Comparison of ENCODE assay signal across 1 cellular context in the genomic region with DNA sequence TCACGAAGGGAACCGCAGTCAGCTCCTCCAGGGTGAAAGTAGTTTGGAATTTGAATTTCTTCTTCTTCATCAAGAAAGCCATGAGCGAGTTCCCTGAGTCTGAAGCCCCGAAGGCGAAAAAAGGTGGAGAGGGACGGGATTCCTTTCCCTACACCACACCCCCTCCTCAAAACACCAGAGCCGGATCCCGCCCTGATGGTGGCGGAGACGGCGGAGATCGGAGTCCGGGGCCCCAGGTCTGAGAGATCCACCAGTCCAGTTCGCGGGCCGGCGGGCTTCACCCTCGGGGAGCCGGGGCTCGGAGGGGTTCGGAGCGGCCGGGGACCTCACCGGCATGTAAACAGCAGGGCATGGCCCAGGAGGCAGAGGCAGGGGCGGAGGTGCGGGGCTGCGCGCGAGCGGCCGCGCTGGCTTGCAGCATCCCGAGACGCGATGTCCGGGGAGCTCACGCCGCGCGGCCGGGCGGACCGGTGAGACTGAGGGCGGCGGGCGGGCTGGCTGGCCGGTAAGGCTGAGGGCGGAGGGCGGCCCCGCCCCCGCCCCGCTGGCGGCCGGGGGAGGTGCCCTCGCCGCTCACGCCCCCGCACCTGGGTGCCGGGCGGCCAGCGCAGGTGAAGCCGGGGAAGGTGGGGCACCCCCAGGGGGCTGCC.
TF ChIP-seq lines count a peak whose summit lies in the region.

No MANE protein-coding gene starts in this region.

TF ChIP-seq in HepG2, 621 proteins besides CTCF, POLR2A, EP300 and RAD21 (continued from another document and continues in another):
- TF ChIP-seq, protein P1, sequence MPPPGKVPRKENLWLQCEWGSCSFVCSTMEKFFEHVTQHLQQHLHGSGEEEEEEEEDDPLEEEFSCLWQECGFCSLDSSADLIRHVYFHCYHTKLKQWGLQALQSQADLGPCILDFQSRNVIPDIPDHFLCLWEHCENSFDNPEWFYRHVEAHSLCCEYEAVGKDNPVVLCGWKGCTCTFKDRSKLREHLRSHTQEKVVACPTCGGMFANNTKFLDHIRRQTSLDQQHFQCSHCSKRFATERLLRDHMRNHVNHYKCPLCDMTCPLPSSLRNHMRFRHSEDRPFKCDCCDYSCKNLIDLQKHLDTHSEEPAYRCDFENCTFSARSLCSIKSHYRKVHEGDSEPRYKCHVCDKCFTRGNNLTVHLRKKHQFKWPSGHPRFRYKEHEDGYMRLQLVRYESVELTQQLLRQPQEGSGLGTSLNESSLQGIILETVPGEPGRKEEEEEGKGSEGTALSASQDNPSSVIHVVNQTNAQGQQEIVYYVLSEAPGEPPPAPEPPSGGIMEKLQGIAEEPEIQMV (CRISPR knock-in tag; IDR thresholded peaks at IDR 0.05; ENCODE audit: low read depth): no peak
- TF ChIP-seq ZNF660 (CRISPR knock-in tag; IDR thresholded peaks at IDR 0.05; ENCODE audit: borderline replicate concordance, low read depth): no peak
- no peak for TF ChIP-seq HDAC1 (CRISPR knock-in tag; IDR thresholded peaks at IDR 0.05)
- no peak for TF ChIP-seq GFI1 (CRISPR knock-in tag; IDR thresholded peaks at IDR 0.05; ENCODE audit: borderline replicate concordance)
- TF ChIP-seq CBX5 (CRISPR knock-in tag; IDR thresholded peaks at IDR 0.05; ENCODE audit: borderline replicate concordance): no peak
- TF ChIP-seq ZNF530 (CRISPR knock-in tag; IDR thresholded peaks at IDR 0.05; ENCODE audit: low read depth): no peak
- TF ChIP-seq ZNF564 (CRISPR knock-in tag; IDR thresholded peaks at IDR 0.05): no peak; the same call in 1 of the 2 replicates
- no peak for TF ChIP-seq YY1 (IDR thresholded peaks at IDR 0.05; ENCODE audit: insufficient read depth, insufficient replicate concordance, low read depth, low read length)
- TF ChIP-seq, protein P2, sequence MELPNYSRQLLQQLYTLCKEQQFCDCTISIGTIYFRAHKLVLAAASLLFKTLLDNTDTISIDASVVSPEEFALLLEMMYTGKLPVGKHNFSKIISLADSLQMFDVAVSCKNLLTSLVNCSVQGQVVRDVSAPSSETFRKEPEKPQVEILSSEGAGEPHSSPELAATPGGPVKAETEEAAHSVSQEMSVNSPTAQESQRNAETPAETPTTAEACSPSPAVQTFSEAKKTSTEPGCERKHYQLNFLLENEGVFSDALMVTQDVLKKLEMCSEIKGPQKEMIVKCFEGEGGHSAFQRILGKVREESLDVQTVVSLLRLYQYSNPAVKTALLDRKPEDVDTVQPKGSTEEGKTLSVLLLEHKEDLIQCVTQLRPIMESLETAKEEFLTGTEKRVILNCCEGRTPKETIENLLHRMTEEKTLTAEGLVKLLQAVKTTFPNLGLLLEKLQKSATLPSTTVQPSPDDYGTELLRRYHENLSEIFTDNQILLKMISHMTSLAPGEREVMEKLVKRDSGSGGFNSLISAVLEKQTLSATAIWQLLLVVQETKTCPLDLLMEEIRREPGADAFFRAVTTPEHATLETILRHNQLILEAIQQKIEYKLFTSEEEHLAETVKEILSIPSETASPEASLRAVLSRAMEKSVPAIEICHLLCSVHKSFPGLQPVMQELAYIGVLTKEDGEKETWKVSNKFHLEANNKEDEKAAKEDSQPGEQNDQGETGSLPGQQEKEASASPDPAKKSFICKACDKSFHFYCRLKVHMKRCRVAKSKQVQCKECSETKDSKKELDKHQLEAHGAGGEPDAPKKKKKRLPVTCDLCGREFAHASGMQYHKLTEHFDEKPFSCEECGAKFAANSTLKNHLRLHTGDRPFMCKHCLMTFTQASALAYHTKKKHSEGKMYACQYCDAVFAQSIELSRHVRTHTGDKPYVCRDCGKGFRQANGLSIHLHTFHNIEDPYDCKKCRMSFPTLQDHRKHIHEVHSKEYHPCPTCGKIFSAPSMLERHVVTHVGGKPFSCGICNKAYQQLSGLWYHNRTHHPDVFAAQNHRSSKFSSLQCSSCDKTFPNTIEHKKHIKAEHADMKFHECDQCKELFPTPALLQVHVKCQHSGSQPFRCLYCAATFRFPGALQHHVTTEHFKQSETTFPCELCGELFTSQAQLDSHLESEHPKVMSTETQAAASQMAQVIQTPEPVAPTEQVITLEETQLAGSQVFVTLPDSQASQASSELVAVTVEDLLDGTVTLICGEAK (IDR thresholded peaks at IDR 0.05): no peak
- TF ChIP-seq, protein P2 (CRISPR knock-in tag; IDR thresholded peaks at IDR 0.05): no peak
- TF ChIP-seq BATF2 (CRISPR knock-in tag; IDR thresholded peaks at IDR 0.05): no peak
- TF ChIP-seq ZKSCAN1 (IDR thresholded peaks at IDR 0.05; ENCODE audit: low read length): no peak
- no peak for TF ChIP-seq ZNF224 (CRISPR knock-in tag; IDR thresholded peaks at IDR 0.05)
- TF ChIP-seq, protein P3, sequence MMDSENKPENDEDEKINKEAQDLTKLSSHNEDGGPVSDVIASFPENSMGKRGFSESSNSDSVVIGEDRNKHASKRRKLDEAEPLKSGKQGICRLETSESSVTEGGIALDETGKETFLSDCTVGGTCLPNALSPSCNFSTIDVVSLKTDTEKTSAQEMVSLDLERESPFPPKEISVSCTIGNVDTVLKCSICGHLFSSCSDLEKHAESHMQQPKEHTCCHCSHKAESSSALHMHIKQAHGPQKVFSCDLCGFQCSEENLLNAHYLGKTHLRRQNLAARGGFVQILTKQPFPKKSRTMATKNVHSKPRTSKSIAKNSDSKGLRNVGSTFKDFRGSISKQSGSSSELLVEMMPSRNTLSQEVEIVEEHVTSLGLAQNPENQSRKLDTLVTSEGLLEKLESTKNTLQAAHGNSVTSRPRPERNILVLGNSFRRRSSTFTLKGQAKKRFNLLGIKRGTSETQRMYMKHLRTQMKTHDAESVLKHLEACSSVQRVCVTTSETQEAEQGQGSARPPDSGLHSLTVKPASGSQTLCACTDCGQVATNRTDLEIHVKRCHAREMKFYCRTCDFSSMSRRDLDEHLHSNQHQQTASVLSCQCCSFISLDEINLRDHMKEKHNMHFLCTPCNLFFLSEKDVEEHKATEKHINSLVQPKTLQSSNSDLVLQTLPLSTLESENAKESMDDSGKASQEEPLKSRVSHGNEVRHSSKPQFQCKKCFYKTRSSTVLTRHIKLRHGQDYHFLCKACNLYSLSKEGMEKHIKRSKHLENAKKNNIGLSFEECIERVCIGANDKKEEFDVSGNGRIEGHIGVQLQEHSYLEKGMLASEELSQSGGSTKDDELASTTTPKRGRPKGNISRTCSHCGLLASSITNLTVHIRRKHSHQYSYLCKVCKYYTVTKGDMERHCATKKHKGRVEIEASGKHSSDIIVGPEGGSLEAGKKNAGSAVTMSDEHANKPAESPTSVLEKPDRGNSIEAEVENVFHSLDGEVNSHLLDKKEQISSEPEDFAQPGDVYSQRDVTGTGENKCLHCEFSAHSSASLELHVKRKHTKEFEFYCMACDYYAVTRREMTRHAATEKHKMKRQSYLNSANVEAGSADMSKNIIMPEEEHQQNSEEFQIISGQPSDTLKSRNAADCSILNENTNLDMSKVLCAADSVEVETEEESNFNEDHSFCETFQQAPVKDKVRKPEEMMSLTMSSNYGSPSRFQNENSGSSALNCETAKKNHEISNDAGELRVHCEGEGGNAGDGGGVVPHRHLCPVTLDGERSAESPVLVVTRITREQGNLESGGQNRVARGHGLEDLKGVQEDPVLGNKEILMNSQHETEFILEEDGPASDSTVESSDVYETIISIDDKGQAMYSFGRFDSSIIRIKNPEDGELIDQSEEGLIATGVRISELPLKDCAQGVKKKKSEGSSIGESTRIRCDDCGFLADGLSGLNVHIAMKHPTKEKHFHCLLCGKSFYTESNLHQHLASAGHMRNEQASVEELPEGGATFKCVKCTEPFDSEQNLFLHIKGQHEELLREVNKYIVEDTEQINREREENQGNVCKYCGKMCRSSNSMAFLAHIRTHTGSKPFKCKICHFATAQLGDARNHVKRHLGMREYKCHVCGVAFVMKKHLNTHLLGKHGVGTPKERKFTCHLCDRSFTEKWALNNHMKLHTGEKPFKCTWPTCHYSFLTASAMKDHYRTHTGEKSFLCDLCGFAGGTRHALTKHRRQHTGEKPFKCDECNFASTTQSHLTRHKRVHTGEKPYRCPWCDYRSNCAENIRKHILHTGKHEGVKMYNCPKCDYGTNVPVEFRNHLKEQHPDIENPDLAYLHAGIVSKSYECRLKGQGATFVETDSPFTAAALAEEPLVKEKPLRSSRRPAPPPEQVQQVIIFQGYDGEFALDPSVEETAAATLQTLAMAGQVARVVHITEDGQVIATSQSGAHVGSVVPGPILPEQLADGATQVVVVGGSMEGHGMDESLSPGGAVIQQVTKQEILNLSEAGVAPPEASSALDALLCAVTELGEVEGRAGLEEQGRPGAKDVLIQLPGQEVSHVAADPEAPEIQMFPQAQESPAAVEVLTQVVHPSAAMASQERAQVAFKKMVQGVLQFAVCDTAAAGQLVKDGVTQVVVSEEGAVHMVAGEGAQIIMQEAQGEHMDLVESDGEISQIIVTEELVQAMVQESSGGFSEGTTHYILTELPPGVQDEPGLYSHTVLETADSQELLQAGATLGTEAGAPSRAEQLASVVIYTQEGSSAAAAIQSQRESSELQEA (CRISPR knock-in tag; IDR thresholded peaks at IDR 0.05; ENCODE audit: not compliant biosample characterization): no peak
- no peak for TF ChIP-seq ZNF790 (CRISPR knock-in tag; IDR thresholded peaks at IDR 0.05; ENCODE audit: borderline replicate concordance)
- no peak for TF ChIP-seq GTF2F1 (IDR thresholded peaks at IDR 0.05; ENCODE audit: low read length)
- TF ChIP-seq ZNF10 (CRISPR knock-in tag; IDR thresholded peaks at IDR 0.05; ENCODE audit: borderline replicate concordance, low read depth): no peak
- TF ChIP-seq ZSCAN9 (CRISPR knock-in tag; IDR thresholded peaks at IDR 0.05; ENCODE audit: borderline replicate concordance): no peak
- no peak for TF ChIP-seq ZNF333 (CRISPR knock-in tag; IDR thresholded peaks at IDR 0.05; ENCODE audit: borderline replicate concordance)
- TF ChIP-seq ZBTB26 (CRISPR knock-in tag; IDR thresholded peaks at IDR 0.05; ENCODE audit: borderline replicate concordance): no peak
- no peak for TF ChIP-seq KLF12 (CRISPR knock-in tag; IDR thresholded peaks at IDR 0.05; ENCODE audit: borderline replicate concordance)
- TF ChIP-seq ZNF232 (CRISPR knock-in tag; IDR thresholded peaks at IDR 0.05; ENCODE audit: borderline replicate concordance): 0 out of 2 replicates have a peak, but pooled peaks have one; percentile 25
- TF ChIP-seq UBTF (CRISPR knock-in tag; IDR thresholded peaks at IDR 0.05): 0 out of 2 replicates have a peak, but pooled peaks have one; percentile 67
